25 cellular contexts compared by ENCODE assay signal in genomic region chr1:10802948-10803715, GRCh38. TPM values are rescaled to one million over a fixed set of nuclear protein-coding genes. Genes with fewer than 3 reads are reported as not detected.
A peak's percentile ranks its signal among the peaks of the same experiment; 100 is the strongest.
DNase-seq lines count a peak whose midpoint lies in the region; ATAC-seq and TF ChIP-seq lines count a peak whose summit lies in the region.
"Had no signal": no experiment of that assay in that cellular context is flagged by ENCODE, and none has a peak within 500 bp of the region (broad histone marks: within the 10 kb centered on the region; RNA-seq: fewer than 3 reads in every experiment).

No MANE protein-coding gene starts in this region.

- WGBS in mammary epithelial cell (ENCODE audit: low coverage, missing lambda C conversion rate): 8% methylated on average over 12 of the region's 12 CpGs
- WGBS in spleen, 5 donors: 56 to 64% (median 61%) methylated on average over 12 of the region's 12 CpGs

- H3K9me3 ChIP-seq in cardiac muscle cell (ENCODE audit: low read depth) (no peaks in the 10 kb centered on the region), mammary epithelial cell (replicated peaks; ENCODE audit: insufficient read depth, low read length) (no peaks in the 10 kb centered on the region), mucosa of descending colon (no peaks in the 10 kb centered on the region), upper lobe of right lung (no peaks in the 10 kb centered on the region), spleen (no peaks in the 10 kb centered on the region)
- H3K9me3 ChIP-seq: A549, BLaER1, Caco-2, neutrophil, tibial artery had no signal

- dilution Hi-C loops in mammary epithelial cell (cut with HindIII; ENCODE audit: low sequenced_read_pairs): no loop called here

- H3K4me2 ChIP-seq in mammary epithelial cell (ENCODE audit: insufficient read depth, low read depth, low read length): peak overlapping the region; percentile 69
- H3K4me2 ChIP-seq: A549 had no signal

- TF ChIP-seq CTCF in cardiac muscle cell (IDR thresholded peaks at IDR 0.05; ENCODE audit: low read depth, low read length): no peak
- no peak for TF ChIP-seq CTCF in mammary epithelial cell (conservative IDR thresholded peaks at IDR 0.05 in 1 of 2, IDR thresholded peaks at IDR 0.05 in 1 of 2; ENCODE audit: extremely low read depth in 1 of 2, insufficient read depth in 1 of 2, low read depth in 1 of 2, low read length in 2 of 2)
- TF ChIP-seq CTCF in mucosa of descending colon (IDR thresholded peaks at IDR 0.05): no peak
- no peak for TF ChIP-seq CTCF in upper lobe of right lung (IDR thresholded peaks at IDR 0.05)
- TF ChIP-seq CTCF in spleen (IDR thresholded peaks at IDR 0.05 in 8 of 11, conservative IDR thresholded peaks at IDR 0.05 in 3 of 11): no peak

- no peaks in the 10 kb centered on the region for H4K20me1 ChIP-seq in mammary epithelial cell (ENCODE audit: insufficient read depth, low read length)

- H3K27me3 ChIP-seq in cardiac muscle cell: no peaks in the 10 kb centered on the region
- no peaks in the 10 kb centered on the region for H3K27me3 ChIP-seq in mammary epithelial cell (ENCODE audit: insufficient read depth, low read length)
- H3K27me3 ChIP-seq in upper lobe of right lung: no peaks in the 10 kb centered on the region
- H3K27me3 ChIP-seq in spleen (replicated peaks in 1 of 7): peaks cover 0 to 89% (median under 1%) of the 10 kb centered on the region in 7 donors

- H3K4me1 ChIP-seq in cardiac muscle cell (ENCODE audit: low read depth): peaks cover 25% of the 10 kb centered on the region
- peaks cover 24% of the 10 kb centered on the region for H3K4me1 ChIP-seq in mammary epithelial cell (ENCODE audit: insufficient read depth, low read length)
- H3K4me1 ChIP-seq in mucosa of descending colon (ENCODE audit: low read depth): peaks cover 15% of the 10 kb centered on the region
- no peaks in the 10 kb centered on the region for H3K4me1 ChIP-seq in upper lobe of right lung
- no peaks in the 10 kb centered on the region for H3K4me1 ChIP-seq in spleen
- H3K4me1 ChIP-seq: A549, tibial artery had no signal

- TF ChIP-seq POLR2A in spleen (IDR thresholded peaks at IDR 0.05): no peak

- no TSS peak for BruUV-seq in mammary epithelial cell (replicated peaks; lab: Mats Ljungman, UMichigan)

- CTCF ChIA-PET in mammary epithelial cell (lab: Charles Lee; ENCODE audit: low non-redundant PET): interaction anchor here (0.5 kb wide), 1 partner anchor 591 kb away, joined by 5 read pairs; no protein-coding TSS in a partner anchor

- H3K4me3 ChIP-seq in cardiac muscle cell (no peak overlapping the region), mammary epithelial cell (replicated peaks in 1 of 3; ENCODE audit: insufficient read depth in 1 of 3, low read depth in 2 of 3, low read length in 3 of 3) (peak overlapping the region; percentile 10 to 33 (median 10)), mucosa of descending colon (no peak overlapping the region), upper lobe of right lung (no peak overlapping the region), spleen (no peak overlapping the region)
- H3K4me3 ChIP-seq: A549, BLaER1, dorsolateral prefrontal cortex, tibial artery had no signal

- ATAC-seq in mucosa of descending colon (peak; percentile 41), upper lobe of right lung (no peak), HG02870 (IDR thresholded peaks at IDR 0.05; ENCODE audit: unreplicated experiment) (no peak), GM18520 (IDR thresholded peaks at IDR 0.05; ENCODE audit: unreplicated experiment) (no peak)
- ATAC-seq: A549; stimulated activated naive CD8-positive, alpha-beta T cell treated with anti-CD3 and anti-CD28 coated beads, Interleukin-15, Interleukin-2, amounts not matched to agents 100 U/mL and 50 U/mL, for 24 hours had no signal

- no peaks in the 10 kb centered on the region for H3K79me2 ChIP-seq in mammary epithelial cell (ENCODE audit: insufficient read depth, low read length)

- DNase-seq in cardiac muscle cell (ENCODE audit: low read depth in 1 of 2, low spot score in 1 of 2): peak in 1 of 2 donors; percentile 55
- no peak for DNase-seq in cardiac septum (ENCODE audit: low spot score)
- DNase-seq in mammary epithelial cell: peak; percentile 53
- no peak for DNase-seq in mucosa of descending colon
- DNase-seq in upper lobe of right lung: no peak
- DNase-seq in spleen: no peak
- DNase-seq: activated T-cell treated with anti-CD3 and anti-CD28 coated beads, Interleukin-2, amount 50 U/mL, for 1 hour; amygdala; caudate nucleus; dorsolateral prefrontal cortex; foreskin melanocyte; hippocampal formation; KG1; NCI-H1694; NCI-H524 treated with DMSO at 0.1 percent for 48 hours; stimulated activated CD4-positive, alpha-beta T cell treated with anti-CD3 and anti-CD28 coated beads, Interleukin-4, amount 100 ng/mL, for 4 hours; stimulated activated naive CD8-positive, alpha-beta T cell treated with anti-CD3 and anti-CD28 coated beads, Interleukin-15, Interleukin-2, amounts not matched to agents 100 U/mL and 50 U/mL, for 24 hours; T1000; tibial artery had no signal

- no peaks in the 10 kb centered on the region for H3K36me3 ChIP-seq in cardiac muscle cell
- no peaks in the 10 kb centered on the region for H3K36me3 ChIP-seq in mammary epithelial cell (ENCODE audit: insufficient read depth, low read length)
- no peaks in the 10 kb centered on the region for H3K36me3 ChIP-seq in mucosa of descending colon (ENCODE audit: low read depth)
- H3K36me3 ChIP-seq in upper lobe of right lung: no peaks in the 10 kb centered on the region
- no peaks in the 10 kb centered on the region for H3K36me3 ChIP-seq in spleen
- H3K36me3 ChIP-seq: BLaER1, neutrophil, tibial artery had no signal

- in situ Hi-C loops in mammary epithelial cell (cut with MboI; ENCODE audit: low sequenced_read_pairs in 2 of 2): no loop called here

- H2AFZ ChIP-seq in mammary epithelial cell (ENCODE audit: low read depth, low read length): peak overlapping the region; percentile 94

- intact Hi-C loops in cardiac septum (cut with DNase I) (no loop called here), mammary epithelial cell (cut with micrococcal nuclease) (loop anchor here (5.0 to 10.0 kb wide), 2 partner anchors 99 to 368 kb away; partner anchors contain the start of gene CENPS), mucosa of descending colon (cut with DNase I, micrococcal nuclease) (no loop called here), upper lobe of right lung (cut with DNase I) (no loop called here), spleen (cut with DNase I; ENCODE audit: low total_unique reads) (no loop called here)

- peak overlapping the region; percentile 62 for H3K9ac ChIP-seq in mammary epithelial cell (ENCODE audit: insufficient read depth, low read length)
- H3K9ac ChIP-seq: BLaER1 had no signal

- H3K27ac ChIP-seq in cardiac muscle cell: peak overlapping the region; percentile 52
- peak overlapping the region; percentile 76 for H3K27ac ChIP-seq in mammary epithelial cell (ENCODE audit: insufficient read depth, low read depth, low read length)
- H3K27ac ChIP-seq in upper lobe of right lung: peak overlapping the region; percentile 48
- no peak overlapping the region for H3K27ac ChIP-seq in spleen
- H3K27ac ChIP-seq: A549, BLaER1, dorsolateral prefrontal cortex, neutrophil, tibial artery had no signal

RNA-seq across cellular contexts. Expression of gene CASZ1, which starts 6.7 kb away (rescaled TPM):
- total RNA-seq in cardiac muscle cell: 41.9 and 87.3 TPM in 2 replicates
- polyA plus RNA-seq in cardiac muscle cell: 53.5 and 68.2 TPM in 2 replicates
- total RNA-seq in cardiac septum: 82.0 TPM
- 10 to 100 TPM; 13.0 to 14.1 TPM for total RNA-seq in mammary epithelial cell
- 4.3 TPM for polyA plus RNA-seq in mammary epithelial cell
- 4.5 TPM for polyA minus RNA-seq in mammary epithelial cell
- 100 to 1,000 TPM in 1 of 3 donors, 10 to 100 TPM in 2; 66.5 to 110 (median 84.5) TPM for total RNA-seq in mucosa of descending colon
- total RNA-seq in upper lobe of right lung: 63.6 TPM
- total RNA-seq in spleen: 10 to 100 TPM in 5 of 7 donors, 1 to 10 TPM in 2; 5.8 to 14.5 (median 11.7) TPM
- polyA plus RNA-seq in spleen: 1 to 10 TPM in 2 of 3 donors, under 1 TPM in 1; 0.73 to 3.9 (median 1.5) TPM

Comparison
In these comparisons a context has a peak if more than half of its experiments do, and no peak if none do; other contexts are left out.
1. H3K27ac ChIP-seq: peak in cardiac muscle cell (single experiment), mammary epithelial cell (single experiment) and upper lobe of right lung (single experiment); none in spleen (0 of 8).
2. H3K4me3 ChIP-seq: peak in mammary epithelial cell (3 of 3); none in cardiac muscle cell (single experiment), mucosa of descending colon (single experiment), upper lobe of right lung (single experiment) and spleen (0 of 8).